Comparison of ENCODE assay signal across 8 cellular contexts in the genomic region with DNA sequence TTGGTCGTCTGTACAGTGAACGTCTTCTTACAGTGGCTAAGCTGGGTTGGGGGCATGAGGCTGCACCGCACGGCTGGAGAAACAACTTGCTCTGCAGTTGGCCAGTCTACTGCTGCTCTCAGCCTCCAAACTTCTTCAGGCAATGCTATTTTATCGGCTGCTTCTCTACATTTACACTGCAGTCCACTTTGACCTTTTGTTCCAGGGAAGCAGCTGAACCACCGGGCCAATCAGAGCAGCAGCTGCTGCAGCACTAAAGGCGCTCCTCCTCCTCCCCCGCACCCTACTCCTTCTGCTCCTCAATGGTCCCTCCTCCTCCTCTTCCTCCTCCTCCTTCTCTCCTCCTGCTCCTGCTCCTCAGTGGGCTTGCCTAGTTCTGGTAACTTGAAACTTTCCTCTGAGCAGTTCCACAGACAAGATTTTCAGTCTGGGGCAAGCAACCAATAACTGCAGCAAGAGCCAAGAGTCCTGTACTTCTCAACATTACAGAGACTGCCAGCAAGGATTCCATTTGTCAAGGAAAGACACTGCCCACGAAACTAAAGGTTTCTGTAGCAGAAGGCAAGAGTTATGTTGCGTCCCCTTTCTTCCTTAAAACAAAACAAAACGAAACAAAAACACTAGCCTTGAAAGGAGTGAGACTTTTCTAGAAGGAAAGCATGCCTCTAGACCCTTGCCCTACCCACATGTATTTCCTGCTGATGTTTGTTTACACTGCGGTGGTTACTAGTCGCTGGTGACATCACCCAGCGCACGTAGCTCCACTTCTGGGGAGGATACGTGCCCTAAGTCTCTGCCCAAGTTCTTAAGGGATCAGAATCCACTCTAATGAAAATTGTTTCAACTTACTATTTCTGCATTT.
DNase-seq lines count a peak whose midpoint lies in the region; ATAC-seq lines count a peak whose summit lies in the region.

No MANE protein-coding gene starts in this region.

- H3K18ac ChIP-seq in mesenchymal stem cell (ENCODE audit: low read depth in 1 of 2, low read length in 2 of 2): peak overlapping the region; percentile 68 to 96

- H3K23ac ChIP-seq in mesenchymal stem cell (ENCODE audit: low read length in 2 of 2): no peak overlapping the region

- H4K91ac ChIP-seq in mesenchymal stem cell (ENCODE audit: low read length): no peak overlapping the region

- H3K79me1 ChIP-seq in mesenchymal stem cell (replicated peaks; ENCODE audit: low read length, poor library complexity, severe bottlenecking): peaks cover 4% of the 10 kb centered on the region

- H3K4me2 ChIP-seq in mesenchymal stem cell (ENCODE audit: low read length, poor library complexity, severe bottlenecking): peak overlapping the region; percentile 96

- no peak overlapping the region for H2BK15ac ChIP-seq in mesenchymal stem cell (ENCODE audit: low read depth, poor library complexity, severe bottlenecking)

- H4K8ac ChIP-seq in mesenchymal stem cell (ENCODE audit: low read length): no peak overlapping the region

- peak; percentile 91 for ATAC-seq in GM19025 (IDR thresholded peaks at IDR 0.05; ENCODE audit: low read depth, unreplicated experiment)
- ATAC-seq in HG03280 (IDR thresholded peaks at IDR 0.05; ENCODE audit: unreplicated experiment): peak; percentile 99

- H2AFZ ChIP-seq in mesenchymal stem cell (ENCODE audit: low read depth, low read length): peak overlapping the region; percentile 53

- H3K36me3 ChIP-seq in endocrine pancreas (ENCODE audit: control insufficient read depth, insufficient read depth, low read length): no peaks in the 10 kb centered on the region
- H3K36me3 ChIP-seq in mesenchymal stem cell (ENCODE audit: control insufficient read depth in 1 of 2, insufficient read depth in 2 of 2, low read depth in 1 of 2, low read length in 2 of 2): no peaks in the 10 kb centered on the region

- H3K4me1 ChIP-seq in endocrine pancreas (ENCODE audit: control insufficient read depth, insufficient read depth, low read length): peaks cover 7% of the 10 kb centered on the region
- no peaks in the 10 kb centered on the region for H3K4me1 ChIP-seq in mesenchymal stem cell (ENCODE audit: control insufficient read depth, insufficient read depth, low read depth, low read length)

- WGBS in mesenchymal stem cell: under 1% methylated on average over 16 of the region's 16 CpGs

- peak overlapping the region in 1 of 2 experiments; percentile 72 for H2BK12ac ChIP-seq in mesenchymal stem cell (ENCODE audit: low read length in 2 of 2)

- DNase-seq in AG20443 (ENCODE audit: low spot score): peak; percentile 82
- peak; percentile 93 for DNase-seq in NCI-H69 (lab: John Stamatoyannopoulos, UW)
- DNase-seq in activated CD8-positive, alpha-beta memory T cell treated with anti-CD3 and anti-CD28 coated beads for 24 hours: peak; percentile 64
- peak; percentile 98 for DNase-seq in mesenchymal stem cell
- DNase-seq in stimulated activated CD8-positive, alpha-beta memory T cell treated with anti-CD3 and anti-CD28 coated beads, Interleukin-12 subunit alpha, Interleukin-12 subunit beta, amount 100 ng/mL, for 24 hours (ENCODE audit: extremely low read depth): peak; percentile 24

- H3K4ac ChIP-seq in mesenchymal stem cell (ENCODE audit: low read depth in 1 of 2, low read length in 2 of 2): peak overlapping the region in 1 of 2 experiments; percentile 55

- H3K14ac ChIP-seq in mesenchymal stem cell (ENCODE audit: low read length in 2 of 2): no peak overlapping the region

- H3K27me3 ChIP-seq in endocrine pancreas (ENCODE audit: control insufficient read depth, insufficient read depth, low read length) (no peaks in the 10 kb centered on the region), mesenchymal stem cell (ENCODE audit: control insufficient read depth in 1 of 2, insufficient read depth in 1 of 2, low read length in 2 of 2) (no peaks in the 10 kb centered on the region)

- H3K9me3 ChIP-seq in endocrine pancreas (ENCODE audit: control insufficient read depth, low read length) (no peaks in the 10 kb centered on the region), mesenchymal stem cell (ENCODE audit: control insufficient read depth, low read length) (no peaks in the 10 kb centered on the region)

- no peak overlapping the region for H3K9ac ChIP-seq in endocrine pancreas (ENCODE audit: control insufficient read depth, insufficient read depth, low read length)
- H3K9ac ChIP-seq in mesenchymal stem cell (ENCODE audit: low read length): peak overlapping the region; percentile 94

- peak overlapping the region; percentile 87 for H3K4me3 ChIP-seq in endocrine pancreas (ENCODE audit: control insufficient read depth, insufficient read depth, low read length)
- H3K4me3 ChIP-seq in mesenchymal stem cell (ENCODE audit: insufficient read depth in 1 of 2, low read depth in 1 of 2, low read length in 2 of 2): peak overlapping the region; percentile 47 to 87

- no peak overlapping the region for H2BK5ac ChIP-seq in mesenchymal stem cell (ENCODE audit: low read depth, low read length, poor library complexity, severe bottlenecking)

- H3K27ac ChIP-seq in mesenchymal stem cell (ENCODE audit: low read length, poor library complexity, severe bottlenecking): peak overlapping the region; percentile 81

- no peak overlapping the region for H2BK120ac ChIP-seq in mesenchymal stem cell (ENCODE audit: low read depth, low read length)

- no peak overlapping the region for H2AK5ac ChIP-seq in mesenchymal stem cell (ENCODE audit: low read length, severe bottlenecking)

Comparison
In these comparisons a context has a peak if more than half of its experiments do, and no peak if none do; other contexts are left out.
1. Peak in every context shown above with its lines: DNase-seq, ATAC-seq, H3K4me3 ChIP-seq and H3K27ac ChIP-seq.
2. DNase-seq: peak in every context shown above with its lines; median percentile 98 in mesenchymal stem cell; 93 in NCI-H69; 82 in AG20443; 64 in activated CD8-positive, alpha-beta memory T cell treated with anti-CD3 and anti-CD28 coated beads for 24 hours; 24 in stimulated activated CD8-positive, alpha-beta memory T cell treated with anti-CD3 and anti-CD28 coated beads, Interleukin-12 subunit alpha, Interleukin-12 subunit beta, amount 100 ng/mL, for 24 hours.